Comparison of ENCODE assay signal across 15 cellular contexts in genomic region chr17:28701987-28702751, GRCh38. TPM values are rescaled to one million over a fixed set of nuclear protein-coding genes. Genes with fewer than 3 reads are reported as not detected.
DNase-seq lines count a peak whose midpoint lies in the region; ATAC-seq, FAIRE-seq and TF ChIP-seq lines count a peak whose summit lies in the region.
"Had no signal": no experiment of that assay in that cellular context is flagged by ENCODE, and none has a peak within 500 bp of the region (broad histone marks: within the 10 kb centered on the region; RNA-seq: fewer than 3 reads in every experiment).

No MANE protein-coding gene starts in this region.

- 86% methylated on average over 11 of the region's 11 CpGs for WGBS in GM12878 (ENCODE audit: insufficient coverage, insufficient replicate concordance, low lambda C conversion rate, missing lambda C conversion rate)

- in situ Hi-C loops in GM12878 (cut with MboI) = no loop called here

- intact Hi-C loops in GM12878 (cut with micrococcal nuclease; ENCODE audit: unreplicated experiment) = no loop called here

- TF ChIP-seq RAD21 in GM12878 (IDR thresholded peaks at IDR 0.05; ENCODE audit: insufficient read depth, low read depth, low read length) = no peak

- H3K9me3 Mint-ChIP-seq in CD4-positive, CD25-positive, alpha-beta regulatory T cell = peaks cover 0 to 2% (median 0%) of the 10 kb centered on the region in 7 donors

- DNase-seq in CD4-positive, CD25-positive, alpha-beta regulatory T cell = no peak
- DNase-seq in GM12878 (ENCODE audit: low read depth, low spot score) = no peak
- peak; percentile 78 for DNase-seq in midbrain (lab: John Stamatoyannopoulos, UW)
- no peak for DNase-seq in mesenteric fat pad (ENCODE audit: low spot score)
- DNase-seq in stimulated activated CD4-positive, alpha-beta T cell treated with anti-CD3 and anti-CD28 coated beads, Interleukin-4, amount 100 ng/mL, for 4 hours = no peak
- DNase-seq in GDM1 (lab: John Stamatoyannopoulos, UW) = no peak
- DNase-seq: activated CD4-positive, alpha-beta T cell treated with anti-CD3 and anti-CD28 coated beads for 36 hours; left colon; NCI-H1105; ovary had no signal

- H3K4me1 Mint-ChIP-seq in CD4-positive, CD25-positive, alpha-beta regulatory T cell = peaks cover 0 to 3% (median under 1%) of the 10 kb centered on the region in 4 donors

- FAIRE-seq in GM12878 (lab: Jason Lieb, UNC) = no peak

- no peak overlapping the region for H3K4me3 ChIP-seq in CD4-positive, CD25-positive, alpha-beta regulatory T cell (ENCODE audit: low read depth, low read length)
- H3K4me3 ChIP-seq in HUES48 (ENCODE audit: low read depth, low read length) = no peak overlapping the region
- no peak overlapping the region for H3K4me3 ChIP-seq in GM12878
- H3K4me3 ChIP-seq: BLaER1 treated with 17β-estradiol and CSF1 and Interleukin-3, amounts not matched to agents 10 nM and 100 nM; gastroesophageal sphincter; ovary had no signal

- H3K36me3 ChIP-seq in CD4-positive, CD25-positive, alpha-beta regulatory T cell (ENCODE audit: control insufficient read depth, insufficient read depth, low read length) = peaks cover 60% of the 10 kb centered on the region
- peaks cover 75% of the 10 kb centered on the region for H3K36me3 ChIP-seq in HUES48 (ENCODE audit: control insufficient read depth, insufficient read depth, low read length)
- peaks cover 13 to 46% of the 10 kb centered on the region in 2 experiments; a peak in 3 of 4 replicates for H3K36me3 ChIP-seq in GM12878 (ENCODE audit: control insufficient read depth in 2 of 2, insufficient read depth in 2 of 2, low read length in 1 of 2)

- H3K9ac ChIP-seq in HUES48 (ENCODE audit: low read depth, low read length) = no peak overlapping the region
- no peak overlapping the region for H3K9ac ChIP-seq in GM12878 (ENCODE audit: control insufficient read depth, insufficient read depth, low read length)

- H3K27ac ChIP-seq in CD4-positive, CD25-positive, alpha-beta regulatory T cell (ENCODE audit: insufficient read depth, low read length, poor library complexity, severe bottlenecking) = no peak overlapping the region
- H3K27ac ChIP-seq in HUES48 (ENCODE audit: low read depth, low read length) = peak overlapping the region; percentile 12
- H3K27ac ChIP-seq in GM12878 (ENCODE audit: control insufficient read depth, insufficient read depth) = no peak overlapping the region
- H3K27ac ChIP-seq: BLaER1 treated with 17β-estradiol and CSF1 and Interleukin-3, amounts not matched to agents 10 nM and 100 nM; gastroesophageal sphincter; ovary had no signal

- no peaks in the 10 kb centered on the region for H3K27me3 Mint-ChIP-seq in CD4-positive, CD25-positive, alpha-beta regulatory T cell
- H3K27me3 Mint-ChIP-seq: activated CD4-positive, alpha-beta T cell treated with anti-CD3 and anti-CD28 coated beads for 36 hours; activated naive CD8-positive, alpha-beta T cell had no signal

- no peak overlapping the region for H3K4me2 ChIP-seq in GM12878 (ENCODE audit: control insufficient read depth, insufficient read depth)
- H3K4me2 ChIP-seq: BLaER1 treated with 17β-estradiol and CSF1 and Interleukin-3, amounts not matched to agents 10 nM and 100 nM had no signal

- no peak; the same call in 1 of the 2 replicates for TF ChIP-seq POLR2A in GM12878 (IDR thresholded peaks at IDR 0.05; ENCODE audit: low read depth, low read length)

- H3K27me3 ChIP-seq in CD4-positive, CD25-positive, alpha-beta regulatory T cell (ENCODE audit: control insufficient read depth, insufficient read depth, low read length) = no peaks in the 10 kb centered on the region
- H3K27me3 ChIP-seq in HUES48 (ENCODE audit: control insufficient read depth, insufficient read depth, low read length) (no peaks in the 10 kb centered on the region), GM12878 (replicated peaks in 1 of 2; ENCODE audit: control insufficient read depth in 2 of 2, insufficient read depth in 2 of 2, low read length in 1 of 2) (no peaks in the 10 kb centered on the region)
- H3K27me3 ChIP-seq: BLaER1 treated with 17β-estradiol and CSF1 and Interleukin-3, amounts not matched to agents 10 nM and 100 nM; gastroesophageal sphincter; ovary had no signal

- H2AFZ ChIP-seq in GM12878 (ENCODE audit: control insufficient read depth, low read depth, low read length) = no peak overlapping the region

- H3K36me3 Mint-ChIP-seq in CD4-positive, CD25-positive, alpha-beta regulatory T cell = peaks cover 36% of the 10 kb centered on the region
- H3K36me3 Mint-ChIP-seq: activated naive CD8-positive, alpha-beta T cell had no signal

- no peaks in the 10 kb centered on the region for H3K9me3 ChIP-seq in CD4-positive, CD25-positive, alpha-beta regulatory T cell (ENCODE audit: control insufficient read depth in 2 of 2, low read length in 2 of 2)
- H3K9me3 ChIP-seq in HUES48 (ENCODE audit: control insufficient read depth, insufficient read depth, low read length) (no peaks in the 10 kb centered on the region), GM12878 (replicated peaks; ENCODE audit: control insufficient read depth, insufficient read depth, low read length) (no peaks in the 10 kb centered on the region)
- H3K9me3 ChIP-seq: BLaER1 treated with 17β-estradiol and CSF1 and Interleukin-3, amounts not matched to agents 10 nM and 100 nM; gastroesophageal sphincter; ovary had no signal

- SMC1A ChIA-PET in GM12878 (lab: Charles Lee; ENCODE audit: uncharacterized antibody, unreplicated experiment) = no interaction called here

- RAD21 ChIA-PET in GM12878 (lab: Charles Lee; ENCODE audit: unreplicated experiment) = no interaction called here

- no peak overlapping the region for H3K4me3 Mint-ChIP-seq in CD4-positive, CD25-positive, alpha-beta regulatory T cell
- H3K4me3 Mint-ChIP-seq: activated CD4-positive, alpha-beta T cell treated with anti-CD3 and anti-CD28 coated beads for 36 hours; activated naive CD8-positive, alpha-beta T cell had no signal

- POLR2A ChIA-PET in GM12878 (lab: Charles Lee) = interaction anchor here (0.6 kb wide), 1 partner anchor 8 kb away, joined by 10 read pairs; no protein-coding TSS in a partner anchor

- no peaks in the 10 kb centered on the region for H3K79me2 ChIP-seq in GM12878 (ENCODE audit: control insufficient read depth, insufficient read depth, low read length)

- no peaks in the 10 kb centered on the region for H3K4me1 ChIP-seq in CD4-positive, CD25-positive, alpha-beta regulatory T cell (ENCODE audit: control insufficient read depth, insufficient read depth, low read length, poor library complexity, severe bottlenecking)
- no peaks in the 10 kb centered on the region for H3K4me1 ChIP-seq in HUES48 (ENCODE audit: control insufficient read depth, insufficient read depth, low read length)
- H3K4me1 ChIP-seq in GM12878 (ENCODE audit: control insufficient read depth, insufficient read depth, low read length) = no peaks in the 10 kb centered on the region
- H3K4me1 ChIP-seq: gastroesophageal sphincter had no signal

- H4K20me1 ChIP-seq in GM12878 (ENCODE audit: control insufficient read depth, insufficient read depth) = no peaks in the 10 kb centered on the region

- H3K27ac Mint-ChIP-seq in CD4-positive, CD25-positive, alpha-beta regulatory T cell = peak overlapping the region in 2 of 3 donors; percentile 36 to 87
- H3K27ac Mint-ChIP-seq: activated CD4-positive, alpha-beta T cell treated with anti-CD3 and anti-CD28 coated beads for 36 hours had no signal

- ATAC-seq in CD4-positive, CD25-positive, alpha-beta regulatory T cell (ENCODE audit: low read depth in 2 of 2) = no peak
- ATAC-seq in GM12878 (no peak), HG03432 (IDR thresholded peaks at IDR 0.05; ENCODE audit: unreplicated experiment) (no peak)
- ATAC-seq: activated CD4-positive, alpha-beta T cell treated with anti-CD3 and anti-CD28 coated beads for 36 hours; gastroesophageal sphincter; left colon had no signal

- no peak for TF ChIP-seq CTCF in GM12878 (IDR thresholded peaks at IDR 0.05 in 2 of 3, conservative IDR thresholded peaks at IDR 0.05 in 1 of 3; ENCODE audit: control insufficient read depth in 2 of 3, extremely low read depth in 1 of 3, insufficient read depth in 1 of 3, low read depth in 3 of 3, low read length in 3 of 3)

- CTCF ChIA-PET in GM12878 (lab: Yijun Ruan, JAX) = interaction anchor here (0.7 to 1.7 kb wide), 2 partner anchors 25 to 55 kb away, joined by 3 to 9 read pairs; no protein-coding TSS in a partner anchor

- TF ChIP-seq EP300 in GM12878 (IDR thresholded peaks at IDR 0.05; ENCODE audit: borderline replicate concordance in 1 of 2, control insufficient read depth in 1 of 2, low read depth in 2 of 2, low read length in 2 of 2) = no peak

- no TSS peak for BruUV-seq in GM12878 (replicated peaks; lab: Mats Ljungman, UMichigan)

RNA-seq across cellular contexts. Expression of gene PROCA1, which starts 9.5 kb away (rescaled TPM):
- total RNA-seq in CD4-positive, CD25-positive, alpha-beta regulatory T cell = 5.3 TPM
- under 1 TPM in 3 of 4 donors, not detected in 1; 0.37 to 0.67 (median 0.63) TPM for polyA plus RNA-seq in CD4-positive, CD25-positive, alpha-beta regulatory T cell
- total RNA-seq in GM12878 (2013; cell fraction: nucleolus; rRNA removed) = 6.2 and 8.9 TPM in 2 replicates
- total RNA-seq in GM12878 (2014; rRNA removed) (1.1 and 1.5 TPM in 2 replicates), GM12878 (2014; rRNA removed; fragmentation: Illumina TruSeq; extraction: Trizol) (1.5 and 2.6 TPM in 2 replicates), GM12878 (2021) (1.5 and 2.4 TPM in 2 replicates), mesenteric fat pad (1.3 TPM)
- 0.93 TPM for polyA plus RNA-seq in GM12878 (2011; ENCODE audit: low read depth)
- polyA plus RNA-seq in GM12878 (2011; rRNA removed) (0.99 and 1.4 TPM in 2 replicates), GM12878 (2014; fragmentation: Illumina TruSeq; extraction: Trizol) (1.2 and 2.0 TPM in 2 replicates), GM12878 (2014; fragmentation: Nextera tagmentation; extraction: Ambion mirVana) (under 1 TPM; 0.35 to 0.40 TPM), GM12878 (2014; rRNA removed) (2.1 and 4.8 TPM in 2 replicates), GM12878 (2016; fragmentation: Nextera tagmentation; extraction: Ambion mirVana) (under 1 TPM; 0.59 to 0.83 TPM)
- polyA plus RNA-seq in GM12878 (2011; cell fraction: cytosol; rRNA removed) = 1.1 and 1.5 TPM in 2 replicates
- polyA plus RNA-seq in GM12878 (2011; cell fraction: nucleus; rRNA removed) = 6.8 and 8.9 TPM in 2 replicates
- 2.0 and 2.4 TPM in 2 replicates for polyA plus RNA-seq in GM12878 (2012)
- polyA minus RNA-seq in GM12878 (2011; rRNA and poly(A)+ RNA removed) = 0.73 and 0.82 TPM in 2 replicates
- not detected in 2 replicates for polyA minus RNA-seq in GM12878 (2011; cell fraction: cytosol; rRNA and poly(A)+ RNA removed)
- 1.2 and 2.1 TPM in 2 replicates for polyA minus RNA-seq in GM12878 (2011; cell fraction: nucleus; rRNA and poly(A)+ RNA removed)

RNA-seq across cellular contexts. Expression of gene RAB34, which starts 15.5 kb away (rescaled TPM):
- total RNA-seq in CD4-positive, CD25-positive, alpha-beta regulatory T cell = 4.0 TPM
- 10 to 100 TPM in 1 of 4 donors, 1 to 10 TPM in 3; 6.6 to 11.5 (median 6.9) TPM for polyA plus RNA-seq in CD4-positive, CD25-positive, alpha-beta regulatory T cell
- 10.7 and 13.3 TPM in 2 replicates for total RNA-seq in GM12878 (2013; cell fraction: nucleolus; rRNA removed)
- 40.2 and 46.4 TPM in 2 replicates for total RNA-seq in GM12878 (2014; rRNA removed)
- 24.2 and 26.9 TPM in 2 replicates for total RNA-seq in GM12878 (2014; rRNA removed; fragmentation: Illumina TruSeq; extraction: Trizol)
- 28.8 and 33.0 TPM in 2 replicates for total RNA-seq in GM12878 (2021)
- polyA plus RNA-seq in GM12878 (2011; ENCODE audit: low read depth) = 16.5 TPM
- 0.16 and 0.37 TPM in 2 replicates for polyA plus RNA-seq in GM12878 (2011; rRNA removed)
- 0.23 and 0.31 TPM in 2 replicates for polyA plus RNA-seq in GM12878 (2011; cell fraction: cytosol; rRNA removed)
- polyA plus RNA-seq in GM12878 (2011; cell fraction: nucleus; rRNA removed) = 0.69 and 0.75 TPM in 2 replicates
- 13.1 and 17.7 TPM in 2 replicates for polyA plus RNA-seq in GM12878 (2012)
- 35.7 and 39.0 TPM in 2 replicates for polyA plus RNA-seq in GM12878 (2014; fragmentation: Illumina TruSeq; extraction: Trizol)
- polyA plus RNA-seq in GM12878 (2014; fragmentation: Nextera tagmentation; extraction: Ambion mirVana) = 10 to 100 TPM; 14.4 to 32.6 TPM
- polyA plus RNA-seq in GM12878 (2014; rRNA removed) = 37.5 and 47.7 TPM in 2 replicates
- 10 to 100 TPM; 30.9 to 37.4 TPM for polyA plus RNA-seq in GM12878 (2016; fragmentation: Nextera tagmentation; extraction: Ambion mirVana)
- not detected in 2 replicates for polyA minus RNA-seq in GM12878 (2011; rRNA and poly(A)+ RNA removed)
- polyA minus RNA-seq in GM12878 (2011; cell fraction: cytosol; rRNA and poly(A)+ RNA removed) = 4.1 and 4.9 TPM in 2 replicates
- polyA minus RNA-seq in GM12878 (2011; cell fraction: nucleus; rRNA and poly(A)+ RNA removed) = 0.48 and 0.86 TPM in 2 replicates
- 43.3 TPM for total RNA-seq in mesenteric fat pad

RNA-seq across cellular contexts. Expression of gene RPL23A, which starts 17.6 kb away (rescaled TPM):
- 2,050 TPM for total RNA-seq in CD4-positive, CD25-positive, alpha-beta regulatory T cell
- 1,000 to 10,000 TPM; 4,206 to 5,707 (median 4,669) TPM for polyA plus RNA-seq in CD4-positive, CD25-positive, alpha-beta regulatory T cell
- total RNA-seq in GM12878 (2013; cell fraction: nucleolus; rRNA removed) = 169 and 204 TPM in 2 replicates
- total RNA-seq in GM12878 (2014; rRNA removed) = 1,231 and 1,339 TPM in 2 replicates
- total RNA-seq in GM12878 (2014; rRNA removed; fragmentation: Illumina TruSeq; extraction: Trizol) = 1,926 and 2,065 TPM in 2 replicates
- 2,908 and 3,018 TPM in 2 replicates for total RNA-seq in GM12878 (2021)
- polyA plus RNA-seq in GM12878 (2011; ENCODE audit: low read depth) = 6,212 TPM
- polyA plus RNA-seq in GM12878 (2011; rRNA removed) = 2,740 and 3,357 TPM in 2 replicates
- polyA plus RNA-seq in GM12878 (2011; cell fraction: cytosol; rRNA removed) = 779 and 1,073 TPM in 2 replicates
- polyA plus RNA-seq in GM12878 (2011; cell fraction: nucleus; rRNA removed) = 561 and 573 TPM in 2 replicates
- 4,003 and 4,409 TPM in 2 replicates for polyA plus RNA-seq in GM12878 (2012)
- polyA plus RNA-seq in GM12878 (2014; fragmentation: Illumina TruSeq; extraction: Trizol) = 1,904 and 2,135 TPM in 2 replicates
- polyA plus RNA-seq in GM12878 (2014; fragmentation: Nextera tagmentation; extraction: Ambion mirVana) = over 10,000 TPM in 1 of 2 experiments, 1,000 to 10,000 TPM in 1; 8,970 to 10,319 TPM
- 1,318 and 1,377 TPM in 2 replicates for polyA plus RNA-seq in GM12878 (2014; rRNA removed)
- 1,000 to 10,000 TPM; 2,984 to 3,180 TPM for polyA plus RNA-seq in GM12878 (2016; fragmentation: Nextera tagmentation; extraction: Ambion mirVana)
- 1,547 and 2,710 TPM in 2 replicates for polyA minus RNA-seq in GM12878 (2011; rRNA and poly(A)+ RNA removed)
- polyA minus RNA-seq in GM12878 (2011; cell fraction: cytosol; rRNA and poly(A)+ RNA removed) = 624 and 701 TPM in 2 replicates
- polyA minus RNA-seq in GM12878 (2011; cell fraction: nucleus; rRNA and poly(A)+ RNA removed) = 176 and 252 TPM in 2 replicates
- 1,078 TPM for total RNA-seq in mesenteric fat pad

RNA-seq across cellular contexts. Expression of gene TLCD1, which starts 23.9 kb away (rescaled TPM):
- 1.3 TPM for total RNA-seq in CD4-positive, CD25-positive, alpha-beta regulatory T cell
- not detected for polyA plus RNA-seq in CD4-positive, CD25-positive, alpha-beta regulatory T cell
- total RNA-seq in GM12878 (2013; cell fraction: nucleolus; rRNA removed) = 1.9 and 4.3 TPM in 2 replicates
- total RNA-seq in GM12878 (2014; rRNA removed) (8.6 and 10.6 TPM in 2 replicates), GM12878 (2014; rRNA removed; fragmentation: Illumina TruSeq; extraction: Trizol) (7.2 and 7.6 TPM in 2 replicates), GM12878 (2021) (7.3 and 7.6 TPM in 2 replicates), mesenteric fat pad (3.4 TPM)
- 3.3 TPM for polyA plus RNA-seq in GM12878 (2011; ENCODE audit: low read depth)
- polyA plus RNA-seq in GM12878 (2011; rRNA removed) (2.1 and 4.0 TPM in 2 replicates), GM12878 (2014; fragmentation: Illumina TruSeq; extraction: Trizol) (7.8 TPM in 2 replicates), GM12878 (2014; fragmentation: Nextera tagmentation; extraction: Ambion mirVana) (1 to 10 TPM; 2.9 to 7.1 TPM), GM12878 (2014; rRNA removed) (13.6 and 14.6 TPM in 2 replicates), GM12878 (2016; fragmentation: Nextera tagmentation; extraction: Ambion mirVana) (10 to 100 TPM; 14.9 to 19.8 TPM)
- polyA plus RNA-seq in GM12878 (2011; cell fraction: cytosol; rRNA removed) = 4.1 and 4.2 TPM in 2 replicates
- 5.1 and 5.7 TPM in 2 replicates for polyA plus RNA-seq in GM12878 (2011; cell fraction: nucleus; rRNA removed)
- polyA plus RNA-seq in GM12878 (2012) = 5.3 and 8.7 TPM in 2 replicates
- 5.4 and 5.5 TPM in 2 replicates for polyA minus RNA-seq in GM12878 (2011; rRNA and poly(A)+ RNA removed)
- polyA minus RNA-seq in GM12878 (2011; cell fraction: cytosol; rRNA and poly(A)+ RNA removed) = 2.8 and 5.5 TPM in 2 replicates
- polyA minus RNA-seq in GM12878 (2011; cell fraction: nucleus; rRNA and poly(A)+ RNA removed) = 4.8 and 6.9 TPM in 2 replicates

RNA-seq across cellular contexts. Expression of gene NEK8, which starts 26.4 kb away (rescaled TPM):
- total RNA-seq in CD4-positive, CD25-positive, alpha-beta regulatory T cell = 7.5 TPM
- 1 to 10 TPM; 1.8 to 2.6 (median 2.0) TPM for polyA plus RNA-seq in CD4-positive, CD25-positive, alpha-beta regulatory T cell
- 22.0 and 27.2 TPM in 2 replicates for total RNA-seq in GM12878 (2013; cell fraction: nucleolus; rRNA removed)
- 8.8 and 10.5 TPM in 2 replicates for total RNA-seq in GM12878 (2014; rRNA removed)
- total RNA-seq in GM12878 (2014; rRNA removed; fragmentation: Illumina TruSeq; extraction: Trizol) = 6.0 and 6.7 TPM in 2 replicates
- 10.1 and 11.0 TPM in 2 replicates for total RNA-seq in GM12878 (2021)
- 6.5 TPM for polyA plus RNA-seq in GM12878 (2011; ENCODE audit: low read depth)
- polyA plus RNA-seq in GM12878 (2011; rRNA removed) = 7.9 and 13.2 TPM in 2 replicates
- polyA plus RNA-seq in GM12878 (2011; cell fraction: cytosol; rRNA removed) = 16.7 and 21.7 TPM in 2 replicates
- 24.8 and 26.2 TPM in 2 replicates for polyA plus RNA-seq in GM12878 (2011; cell fraction: nucleus; rRNA removed)
- polyA plus RNA-seq in GM12878 (2012) = 8.7 and 9.6 TPM in 2 replicates
- polyA plus RNA-seq in GM12878 (2014; fragmentation: Illumina TruSeq; extraction: Trizol) = 7.5 and 8.5 TPM in 2 replicates
- 1 to 10 TPM; 2.3 to 2.9 TPM for polyA plus RNA-seq in GM12878 (2014; fragmentation: Nextera tagmentation; extraction: Ambion mirVana)
- polyA plus RNA-seq in GM12878 (2014; rRNA removed) = 14.3 and 15.1 TPM in 2 replicates
- 10 to 100 TPM; 11.2 to 13.9 TPM for polyA plus RNA-seq in GM12878 (2016; fragmentation: Nextera tagmentation; extraction: Ambion mirVana)
- 14.9 and 20.8 TPM in 2 replicates for polyA minus RNA-seq in GM12878 (2011; rRNA and poly(A)+ RNA removed)
- 4.0 and 4.4 TPM in 2 replicates for polyA minus RNA-seq in GM12878 (2011; cell fraction: cytosol; rRNA and poly(A)+ RNA removed)
- 11.1 and 21.9 TPM in 2 replicates for polyA minus RNA-seq in GM12878 (2011; cell fraction: nucleus; rRNA and poly(A)+ RNA removed)
- total RNA-seq in mesenteric fat pad = 2.3 TPM
